ENCODE assay signal across 8 cellular contexts in genomic region chr12:82326905-82327503, GRCh38. TPM values are rescaled to one million over a fixed set of nuclear protein-coding genes. Genes with fewer than 3 reads are reported as not detected.
DNase-seq lines count a peak whose midpoint lies in the region; ATAC-seq and TF ChIP-seq lines count a peak whose summit lies in the region.

No MANE protein-coding gene starts in this region.

- intact Hi-C loops in heart left ventricle (cut with DNase I) = loop anchor here in 8 of 10 donors (2.0 to 5.0 kb wide), 3 partner anchors 680 to 685 kb away; no protein-coding TSS in a partner anchor
- intact Hi-C loops in Right ventricle myocardium inferior (cut with DNase I) = loop anchor here (2.0 kb wide), 1 partner anchor 682 kb away; no protein-coding TSS in a partner anchor

- H3K4me1 ChIP-seq in heart left ventricle = no peaks in the 10 kb centered on the region
- H3K4me1 ChIP-seq in foreskin keratinocyte = peaks cover 5% of the 10 kb centered on the region

- CTCF ChIA-PET in RWPE1 (lab: Yijun Ruan, JAX) = interaction anchor here (0.7 kb wide), 1 partner anchor 550 kb away, joined by 3 read pairs; no protein-coding TSS in a partner anchor

- H3K4me3 ChIP-seq in heart left ventricle = no peak overlapping the region
- no peak overlapping the region for H3K4me3 ChIP-seq in Jurkat, Clone E6-1 (ENCODE audit: low read length)

- H3K36me3 ChIP-seq in heart left ventricle = no peaks in the 10 kb centered on the region

- POLR2A ChIA-PET in RWPE1 (lab: Yijun Ruan, JAX; ENCODE audit: low non-redundant PET) = no interaction called here

- no peaks in the 10 kb centered on the region for H3K9me3 ChIP-seq in heart left ventricle

- no peaks in the 10 kb centered on the region for H3K27me3 Mint-ChIP-seq in activated T-cell treated with anti-CD3 and anti-CD28 coated beads, Interleukin-2, amount 50 U/mL, for 72 hours (ENCODE audit: low read depth)

- no peak overlapping the region for H3K4me3 Mint-ChIP-seq in activated T-cell treated with anti-CD3 and anti-CD28 coated beads, Interleukin-2, amount 50 U/mL, for 72 hours

- H3K27ac ChIP-seq in heart left ventricle = no peak overlapping the region
- no peak overlapping the region for H3K27ac ChIP-seq in RWPE1
- no peak overlapping the region for H3K27ac ChIP-seq in foreskin keratinocyte

- 21 to 28% (median 24%) methylated on average over 1 of the region's 1 CpG for WGBS in heart left ventricle, 4 donors

- H3K9me3 Mint-ChIP-seq in activated T-cell treated with anti-CD3 and anti-CD28 coated beads, Interleukin-2, amount 50 U/mL, for 72 hours = no peaks in the 10 kb centered on the region

- TF ChIP-seq POLR2A in heart left ventricle (IDR thresholded peaks at IDR 0.05) = no peak

- TF ChIP-seq CTCF in heart left ventricle (IDR thresholded peaks at IDR 0.05) (peak; percentile 15 to 63 (median 48)), RWPE1 (conservative IDR thresholded peaks at IDR 0.05; ENCODE audit: low read depth) (peak; percentile 37), foreskin keratinocyte (conservative IDR thresholded peaks at IDR 0.05) (peak; percentile 70)

- H3K4me1 Mint-ChIP-seq in activated T-cell treated with anti-CD3 and anti-CD28 coated beads, Interleukin-2, amount 50 U/mL, for 72 hours (ENCODE audit: low read depth) = no peaks in the 10 kb centered on the region

- H3K36me3 Mint-ChIP-seq in activated T-cell treated with anti-CD3 and anti-CD28 coated beads, Interleukin-2, amount 50 U/mL, for 72 hours (ENCODE audit: insufficient read depth in 2 of 2) = no peaks in the 10 kb centered on the region

- H3K27ac Mint-ChIP-seq in activated T-cell treated with anti-CD3 and anti-CD28 coated beads, Interleukin-2, amount 50 U/mL, for 72 hours = no peak overlapping the region

- H3K27me3 ChIP-seq in heart left ventricle = no peaks in the 10 kb centered on the region
- no peaks in the 10 kb centered on the region for H3K27me3 ChIP-seq in foreskin keratinocyte

- DNase-seq in heart left ventricle (no peak), Right ventricle myocardium inferior (ENCODE audit: missing footprints) (no peak), RWPE1 (ENCODE audit: low spot score) (peak; percentile 10), foreskin keratinocyte (peak in 1 of 2 donors; percentile 9)
- peak; percentile 8 for DNase-seq in Jurkat, Clone E6-1 (ENCODE audit: low read depth, low spot score)
- DNase-seq in activated T-cell treated with anti-CD3 and anti-CD28 coated beads, Interleukin-2, amount 50 U/mL, for 72 hours = no peak
- DNase-seq in activated T-cell treated with anti-CD3 and anti-CD28 coated beads, Interleukin-2, amount 50 U/mL, for 48 hours = no peak

- no peak for ATAC-seq in heart left ventricle
- ATAC-seq in Right ventricle myocardium inferior = no peak
- ATAC-seq in foreskin keratinocyte = peak; percentile 58
- no peak for ATAC-seq in activated T-cell treated with anti-CD3 and anti-CD28 coated beads, Interleukin-2, amount 50 U/mL, for 72 hours (replicated peaks in 1 of 2)
- no peak for ATAC-seq in esophagus mucosa

RNA-seq across cellular contexts. Expression of gene CCDC59, which starts 31.2 kb away (rescaled TPM):
- 10 to 100 TPM; 20.0 to 40.4 (median 24.5) TPM for total RNA-seq in heart left ventricle
- 10 to 100 TPM; 39.1 to 44.2 TPM for polyA plus RNA-seq in heart left ventricle
- total RNA-seq in Right ventricle myocardium inferior = 25.5 TPM
- 137 TPM for polyA plus RNA-seq in Jurkat, Clone E6-1 (2012; ENCODE audit: insufficient read depth, insufficient read length)
- total RNA-seq in foreskin keratinocyte = 54.5 and 59.9 TPM in 2 replicates
- 48.0 and 58.8 TPM in 2 replicates for polyA plus RNA-seq in foreskin keratinocyte
- total RNA-seq in activated T-cell treated with anti-CD3 and anti-CD28 coated beads, Interleukin-2, amount 50 U/mL, for 72 hours = 10 to 100 TPM; 76.8 to 85.5 TPM
- total RNA-seq in esophagus mucosa = 27.1 TPM

RNA-seq across cellular contexts. Expression of gene METTL25, which starts 31.3 kb away (rescaled TPM):
- total RNA-seq in heart left ventricle (10 to 100 TPM in 6 of 9 donors, 1 to 10 TPM in 3; 6.0 to 19.6 (median 13.5) TPM), Right ventricle myocardium inferior (15.0 TPM), foreskin keratinocyte (3.5 and 4.1 TPM in 2 replicates), esophagus mucosa (7.3 TPM)
- polyA plus RNA-seq in heart left ventricle (1 to 10 TPM; 2.2 to 6.4 TPM), foreskin keratinocyte (2.7 and 2.8 TPM in 2 replicates)
- 3.2 TPM for polyA plus RNA-seq in Jurkat, Clone E6-1 (2012; ENCODE audit: insufficient read depth, insufficient read length)
- total RNA-seq in activated T-cell treated with anti-CD3 and anti-CD28 coated beads, Interleukin-2, amount 50 U/mL, for 72 hours = 1 to 10 TPM; 5.1 to 5.4 TPM

Comparison
In these comparisons a context has a peak if more than half of its experiments do, and no peak if none do; other contexts are left out.
1. DNase-seq: peak in Jurkat, Clone E6-1 (single experiment) and RWPE1 (single experiment); none in heart left ventricle (0 of 5), Right ventricle myocardium inferior (single experiment), activated T-cell treated with anti-CD3 and anti-CD28 coated beads, Interleukin-2, amount 50 U/mL, for 72 hours (0 of 2) and activated T-cell treated with anti-CD3 and anti-CD28 coated beads, Interleukin-2, amount 50 U/mL, for 48 hours (0 of 2).
2. Peak in every context shown above with its lines, with median percentiles within 50 percentile points of each other: CTCF ChIP-seq.